Comparison of ENCODE assay signal across 8 cellular contexts in the genomic region with DNA sequence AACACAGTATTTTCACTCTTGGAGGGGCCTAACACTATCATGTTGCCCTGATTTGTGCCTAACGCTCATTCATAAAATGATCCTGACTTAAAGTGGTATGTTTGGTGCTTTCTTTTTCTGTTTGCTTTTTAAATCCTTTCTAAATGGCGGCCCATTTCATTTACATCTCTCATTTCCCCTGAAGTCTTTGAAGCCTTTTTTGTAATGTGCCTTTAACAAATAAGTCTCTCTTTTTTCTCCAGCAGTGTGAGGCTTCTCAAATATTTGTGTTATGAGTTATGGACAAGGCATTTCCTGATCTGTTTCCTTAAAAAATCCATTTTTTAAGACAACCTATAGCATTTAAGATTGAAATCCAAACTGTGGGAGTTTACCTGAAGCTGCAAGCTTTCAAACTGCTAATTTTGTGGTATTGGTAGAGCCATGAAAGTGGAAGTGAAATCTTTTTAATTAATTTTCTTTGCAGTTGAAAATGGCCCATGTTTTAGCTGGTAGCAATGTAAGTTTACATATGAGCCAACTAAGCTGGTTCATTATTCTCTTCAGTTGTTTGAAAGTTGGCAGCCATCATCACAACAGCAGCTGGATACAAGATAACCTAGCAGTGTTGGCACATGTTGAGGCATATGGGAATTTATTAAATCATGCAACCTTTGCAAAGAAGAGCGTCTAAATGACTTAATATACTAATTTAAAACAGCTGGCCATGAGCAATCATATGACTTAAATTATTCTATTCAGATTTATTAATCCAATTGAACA.
DNase-seq lines count a peak whose midpoint lies in the region; ATAC-seq and TF ChIP-seq lines count a peak whose summit lies in the region.

No MANE protein-coding gene starts in this region.

- TF ChIP-seq CTCF in cardiac fibroblast (IDR thresholded peaks at IDR 0.05; ENCODE audit: low read depth, low read length) (no peak), esophagus muscularis mucosa (IDR thresholded peaks at IDR 0.05) (no peak), vagina (IDR thresholded peaks at IDR 0.05) (no peak)

- DNase-seq in DMS53 treated with DMSO at 0.1 percent for 48 hours (lab: John Stamatoyannopoulos, UW; ENCODE audit: unreplicated experiment): peak; percentile 90
- peak; percentile 10 for DNase-seq in HPDE6-E6E7 (ENCODE audit: extremely low spot score)
- peak; percentile 83 to 89 for DNase-seq in cardiac fibroblast (ENCODE audit: low read depth in 2 of 2)
- no peak for DNase-seq in esophagus muscularis mucosa (ENCODE audit: extremely low spot score)
- DNase-seq in iPS-NIHi7 (ENCODE audit: extremely low spot score): no peak
- DNase-seq in NOMO-1 treated with DMSO at 0.1 percent for 48 hours (lab: John Stamatoyannopoulos, UW; ENCODE audit: unreplicated experiment): no peak
- no peak for DNase-seq in vagina (ENCODE audit: extremely low spot score in 2 of 2)

- intact Hi-C loops in esophagus muscularis mucosa (cut with DNase I) (no loop called here), vagina (cut with DNase I) (no loop called here)

- no peak for TF ChIP-seq POLR2A in esophagus muscularis mucosa (IDR thresholded peaks at IDR 0.05; ENCODE audit: low read depth)
- TF ChIP-seq POLR2A in vagina (IDR thresholded peaks at IDR 0.05): no peak

- H3K9me3 ChIP-seq in esophagus muscularis mucosa (no peaks in the 10 kb centered on the region), vagina (no peaks in the 10 kb centered on the region)

- H3K36me3 ChIP-seq in esophagus muscularis mucosa (no peaks in the 10 kb centered on the region), vagina (no peaks in the 10 kb centered on the region)

- H3K4me3 ChIP-seq in cardiac fibroblast (replicated peaks in 1 of 2; ENCODE audit: low read depth in 2 of 2, low read length in 2 of 2) (no peak overlapping the region), esophagus muscularis mucosa (no peak overlapping the region), vagina (no peak overlapping the region)

- peak; percentile 87 for ATAC-seq in GM21528 (IDR thresholded peaks at IDR 0.05; ENCODE audit: low FRiP score, unreplicated experiment)

- H3K4me1 ChIP-seq in esophagus muscularis mucosa (peaks cover 3 to 19% (median 14%) of the 10 kb centered on the region in 4 donors), vagina (no peaks in the 10 kb centered on the region)

- H3K27me3 ChIP-seq in esophagus muscularis mucosa (no peaks in the 10 kb centered on the region), vagina (no peaks in the 10 kb centered on the region)

- 65% methylated on average over 3 of the region's 3 CpGs for WGBS in esophagus muscularis mucosa

- TF ChIP-seq EP300 in esophagus muscularis mucosa (IDR thresholded peaks at IDR 0.05): no peak

- H3K27ac ChIP-seq in esophagus muscularis mucosa (replicated peaks in 1 of 4) (no peak overlapping the region), vagina (no peak overlapping the region)

Comparison
In these comparisons a context has a peak if more than half of its experiments do, and no peak if none do; other contexts are left out.
1. DNase-seq: peak in DMS53 treated with DMSO at 0.1 percent for 48 hours (single experiment), HPDE6-E6E7 (single experiment) and cardiac fibroblast (2 of 2); none in esophagus muscularis mucosa (single experiment), iPS-NIHi7 (single experiment), NOMO-1 treated with DMSO at 0.1 percent for 48 hours (single experiment) and vagina (0 of 2).